19 cellular contexts compared by ENCODE assay signal in genomic region chr15:95298729-95299128, GRCh38.
A peak's percentile ranks its signal among the peaks of the same experiment; 100 is the strongest.
DNase-seq lines count a peak whose midpoint lies in the region; ATAC-seq and TF ChIP-seq lines count a peak whose summit lies in the region.
"Had no signal": no experiment of that assay in that cellular context is flagged by ENCODE, and none has a peak within 500 bp of the region (broad histone marks: within the 10 kb centered on the region; RNA-seq: fewer than 3 reads in every experiment).

No MANE protein-coding gene starts in this region.

- no peak overlapping the region for H3K4me2 ChIP-seq in DND-41 (ENCODE audit: insufficient read depth, low read length)

- no peak overlapping the region for H3K9ac ChIP-seq in DND-41 (ENCODE audit: low read depth, low read length)
- H3K9ac ChIP-seq: parathyroid adenoma had no signal

- no peak overlapping the region for H3K27ac ChIP-seq in DND-41 (ENCODE audit: low read length)
- H3K27ac ChIP-seq in HL-60 (replicated peaks), result no peak overlapping the region
- no peak overlapping the region for H3K27ac ChIP-seq in body of pancreas
- H3K27ac ChIP-seq: parathyroid adenoma, upper lobe of left lung, WERI-Rb-1 had no signal

- peaks cover 39% of the 10 kb centered on the region for H3K4me1 Mint-ChIP-seq in activated T-helper 1 cell treated with anti-CD3 and anti-CD28 coated beads, Interleukin-12 subunit alpha, Interleukin-12 subunit beta, Interleukin-2, Interleukin-4 antibody, amounts not matched to agents 30 ng/mL and 10 ng/mL and 1 ng/mL, durations not matched to agents 14 hours and 24 hours and 36 hours (ENCODE audit: low read depth)
- H3K4me1 Mint-ChIP-seq: memory B cell had no signal

- H3K4me3 ChIP-seq in DND-41 (ENCODE audit: low read depth in 1 of 2, low read length in 2 of 2), result no peak overlapping the region
- no peak overlapping the region for H3K4me3 ChIP-seq in HL-60 (replicated peaks; ENCODE audit: insufficient read depth, low read length)
- H3K4me3 ChIP-seq in body of pancreas, result no peak overlapping the region
- H3K4me3 ChIP-seq: upper lobe of left lung had no signal

- no peak overlapping the region for H2AFZ ChIP-seq in DND-41 (ENCODE audit: low read depth, low read length)
- H2AFZ ChIP-seq: parathyroid adenoma had no signal

- H3K36me3 ChIP-seq in DND-41 (ENCODE audit: insufficient read depth, low read length), result no peaks in the 10 kb centered on the region
- no peaks in the 10 kb centered on the region for H3K36me3 ChIP-seq in body of pancreas (replicated peaks in 1 of 2; ENCODE audit: insufficient read depth in 1 of 2, low read depth in 2 of 2)
- H3K36me3 ChIP-seq: upper lobe of left lung, WERI-Rb-1 had no signal

- H3K4me1 ChIP-seq in DND-41 (ENCODE audit: insufficient read depth, low read length), result peaks cover 3% of the 10 kb centered on the region; the same call in 1 of the 2 replicates
- peaks cover 13% of the 10 kb centered on the region for H3K4me1 ChIP-seq in body of pancreas
- H3K4me1 ChIP-seq: parathyroid adenoma had no signal

- DNase-seq in DND-41, result peak; percentile 8
- peak; percentile 22 to 67 for DNase-seq in HL-60 (ENCODE audit: low read depth in 1 of 2, low spot score in 1 of 2)
- peak; percentile 66 for DNase-seq in NOMO-1 treated with DMSO at 0.1 percent for 48 hours (lab: John Stamatoyannopoulos, UW; ENCODE audit: unreplicated experiment)
- peak; percentile 6 for DNase-seq in activated T-helper 1 cell treated with anti-CD3 and anti-CD28 coated beads, Interleukin-12 subunit alpha, Interleukin-12 subunit beta, Interleukin-2, Interleukin-4 antibody, amounts not matched to agents 30 ng/mL and 10 ng/mL and 1 ng/mL, durations not matched to agents 14 hours and 24 hours and 36 hours (ENCODE audit: low spot score)
- no peak for DNase-seq in body of pancreas
- DNase-seq in NCI-H2196 treated with DMSO at 0.1 percent for 48 hours (lab: John Stamatoyannopoulos, UW; ENCODE audit: unreplicated experiment), result no peak
- DNase-seq: foreskin fibroblast, NCI-H1436 treated with DMSO at 0.1 percent for 48 hours, NCI-H2171, NCI-H774, SW 1271, upper lobe of left lung, WERI-Rb-1 had no signal

- 68 to 81% methylated on average over 4 of the region's 4 CpGs for WGBS in body of pancreas, 2 donors

- TF ChIP-seq POLR2A in body of pancreas (IDR thresholded peaks at IDR 0.05), result no peak

- ATAC-seq in DND-41 (ENCODE audit: insufficient read depth, low read depth) (peak; percentile 72), body of pancreas (no peak), GM18502 (IDR thresholded peaks at IDR 0.05; ENCODE audit: poor library complexity, unreplicated experiment) (no peak), HG03095 (IDR thresholded peaks at IDR 0.05; ENCODE audit: unreplicated experiment) (no peak)

- peak overlapping the region; percentile 57 for H3K27ac Mint-ChIP-seq in activated T-helper 1 cell treated with anti-CD3 and anti-CD28 coated beads, Interleukin-12 subunit alpha, Interleukin-12 subunit beta, Interleukin-2, Interleukin-4 antibody, amounts not matched to agents 30 ng/mL and 10 ng/mL and 1 ng/mL, durations not matched to agents 14 hours and 24 hours and 36 hours
- H3K27ac Mint-ChIP-seq: dendritic cell treated with granulocyte-macrophage colony-stimulating factor and Interleukin-4, amounts not matched to agents 40 ng/mL and 50 ng/mL, for 4 days; memory B cell; natural killer cell treated with Interleukin-12 subunit alpha and Interleukin-12 subunit beta and Interleukin-15 and Interleukin-18, amount 100 ng/mL, for 72 hours had no signal

- no peak for TF ChIP-seq CTCF in DND-41 (IDR thresholded peaks at IDR 0.05; ENCODE audit: borderline replicate concordance, extremely low read depth, low read length, poor library complexity, severe bottlenecking)
- no peak for TF ChIP-seq CTCF in HL-60 (IDR thresholded peaks at IDR 0.05; ENCODE audit: insufficient read depth, low read length)
- no peak for TF ChIP-seq CTCF in body of pancreas (IDR thresholded peaks at IDR 0.05)

- intact Hi-C loops in activated T-helper 1 cell treated with anti-CD3 and anti-CD28 coated beads, Interleukin-12 subunit alpha, Interleukin-12 subunit beta, Interleukin-2, Interleukin-4 antibody, amounts not matched to agents 30 ng/mL and 10 ng/mL and 1 ng/mL, durations not matched to agents 14 hours and 24 hours and 36 hours (cut with micrococcal nuclease), result no loop called here
- intact Hi-C loops in body of pancreas (cut with DNase I), result loop anchor here (10.0 kb wide), 1 partner anchor 634 kb away; no protein-coding TSS in a partner anchor

- no peak overlapping the region for H3K4me3 Mint-ChIP-seq in activated T-helper 1 cell treated with anti-CD3 and anti-CD28 coated beads, Interleukin-12 subunit alpha, Interleukin-12 subunit beta, Interleukin-2, Interleukin-4 antibody, amounts not matched to agents 30 ng/mL and 10 ng/mL and 1 ng/mL, durations not matched to agents 14 hours and 24 hours and 36 hours
- H3K4me3 Mint-ChIP-seq: dendritic cell treated with granulocyte-macrophage colony-stimulating factor and Interleukin-4, amounts not matched to agents 40 ng/mL and 50 ng/mL, for 4 days; memory B cell; natural killer cell treated with Interleukin-12 subunit alpha and Interleukin-12 subunit beta and Interleukin-15 and Interleukin-18, amount 100 ng/mL, for 72 hours had no signal

- H3K9me3 ChIP-seq in DND-41 (ENCODE audit: insufficient read depth, low read length, severe bottlenecking) (no peaks in the 10 kb centered on the region), body of pancreas (no peaks in the 10 kb centered on the region)
- H3K9me3 ChIP-seq: upper lobe of left lung had no signal

- no peaks in the 10 kb centered on the region for H4K20me1 ChIP-seq in DND-41 (ENCODE audit: insufficient read depth, low read length)

- H3K79me2 ChIP-seq in DND-41 (ENCODE audit: insufficient read depth, low read length), result no peaks in the 10 kb centered on the region
- H3K79me2 ChIP-seq: parathyroid adenoma had no signal

- peaks cover 10% of the 10 kb centered on the region for H3K36me3 Mint-ChIP-seq in activated T-helper 1 cell treated with anti-CD3 and anti-CD28 coated beads, Interleukin-12 subunit alpha, Interleukin-12 subunit beta, Interleukin-2, Interleukin-4 antibody, amounts not matched to agents 30 ng/mL and 10 ng/mL and 1 ng/mL, durations not matched to agents 14 hours and 24 hours and 36 hours (ENCODE audit: low read depth)
- H3K36me3 Mint-ChIP-seq: memory B cell had no signal

- H3K27me3 ChIP-seq in DND-41 (ENCODE audit: insufficient read depth, low read length, poor library complexity) (peaks cover 8% of the 10 kb centered on the region), HL-60 (ENCODE audit: insufficient read depth, poor library complexity, severe bottlenecking) (no peaks in the 10 kb centered on the region), body of pancreas (no peaks in the 10 kb centered on the region)
- H3K27me3 ChIP-seq: upper lobe of left lung had no signal

- H3K9me3 Mint-ChIP-seq in activated T-helper 1 cell treated with anti-CD3 and anti-CD28 coated beads, Interleukin-12 subunit alpha, Interleukin-12 subunit beta, Interleukin-2, Interleukin-4 antibody, amounts not matched to agents 30 ng/mL and 10 ng/mL and 1 ng/mL, durations not matched to agents 14 hours and 24 hours and 36 hours, result peaks cover 6% of the 10 kb centered on the region
- H3K9me3 Mint-ChIP-seq: dendritic cell treated with granulocyte-macrophage colony-stimulating factor and Interleukin-4, amounts not matched to agents 40 ng/mL and 50 ng/mL, for 4 days; natural killer cell treated with Interleukin-12 subunit alpha and Interleukin-12 subunit beta and Interleukin-15 and Interleukin-18, amount 100 ng/mL, for 72 hours had no signal

- H3K27me3 Mint-ChIP-seq in activated T-helper 1 cell treated with anti-CD3 and anti-CD28 coated beads, Interleukin-12 subunit alpha, Interleukin-12 subunit beta, Interleukin-2, Interleukin-4 antibody, amounts not matched to agents 30 ng/mL and 10 ng/mL and 1 ng/mL, durations not matched to agents 14 hours and 24 hours and 36 hours (ENCODE audit: insufficient read depth), result peaks cover 28% of the 10 kb centered on the region
- H3K27me3 Mint-ChIP-seq: memory B cell had no signal

Comparison
In these comparisons a context has a peak if more than half of its experiments do, and no peak if none do; other contexts are left out.
1. DNase-seq: peak in DND-41 (single experiment), HL-60 (2 of 2), NOMO-1 treated with DMSO at 0.1 percent for 48 hours (single experiment) and activated T-helper 1 cell treated with anti-CD3 and anti-CD28 coated beads, Interleukin-12 subunit alpha, Interleukin-12 subunit beta, Interleukin-2, Interleukin-4 antibody, amounts not matched to agents 30 ng/mL and 10 ng/mL and 1 ng/mL, durations not matched to agents 14 hours and 24 hours and 36 hours (single experiment); none in body of pancreas (0 of 4) and NCI-H2196 treated with DMSO at 0.1 percent for 48 hours (single experiment).